Comparison of ENCODE assay signal across 9 cellular contexts in genomic region chr4:40200881-40201797, GRCh38. TPM values are rescaled to one million over a fixed set of nuclear protein-coding genes. Genes with fewer than 3 reads are reported as not detected.
DNase-seq lines count a peak whose midpoint lies in the region; ATAC-seq and TF ChIP-seq lines count a peak whose summit lies in the region.
"Had no signal": no experiment of that assay in that cellular context is flagged by ENCODE, and none has a peak within 500 bp of the region (broad histone marks: within the 10 kb centered on the region; RNA-seq: fewer than 3 reads in every experiment).

No MANE protein-coding gene starts in this region.

- H3K9ac ChIP-seq in Loucy (ENCODE audit: low read depth, low read length, poor library complexity, severe bottlenecking), result peak overlapping the region; percentile 96

- H3K4me1 Mint-ChIP-seq in activated CD4-positive, alpha-beta memory T cell treated with anti-CD3 and anti-CD28 coated beads, Interleukin-2, amount 10 ng/mL, durations not matched to agents 7 days and 5 days, result peaks cover 42% of the 10 kb centered on the region
- peaks cover 33 to 71% (median 55%) of the 10 kb centered on the region in 4 donors for H3K4me1 Mint-ChIP-seq in naive thymus-derived CD8-positive, alpha-beta T cell

- peaks cover 11% of the 10 kb centered on the region for H3K27me3 ChIP-seq in Loucy (ENCODE audit: insufficient read depth, low read length, poor library complexity, severe bottlenecking)
- H3K27me3 ChIP-seq: MG63 had no signal

- peaks cover 31% of the 10 kb centered on the region for H3K4me1 ChIP-seq in Loucy (ENCODE audit: insufficient read depth, low read length, poor library complexity, severe bottlenecking)

- peaks cover 36% of the 10 kb centered on the region for H3K36me3 ChIP-seq in Loucy (ENCODE audit: insufficient read depth, low read length)
- H3K36me3 ChIP-seq: MG63 had no signal

- H3K27me3 Mint-ChIP-seq in activated CD4-positive, alpha-beta memory T cell treated with anti-CD3 and anti-CD28 coated beads, Interleukin-2, amount 10 ng/mL, durations not matched to agents 7 days and 5 days, result no peaks in the 10 kb centered on the region
- H3K27me3 Mint-ChIP-seq in naive thymus-derived CD8-positive, alpha-beta T cell, result no peaks in the 10 kb centered on the region

- H3K4me3 Mint-ChIP-seq in activated CD4-positive, alpha-beta memory T cell treated with anti-CD3 and anti-CD28 coated beads, Interleukin-2, amount 10 ng/mL, durations not matched to agents 7 days and 5 days, result peak overlapping the region; percentile 97
- peak overlapping the region; percentile 94 to 100 (median 98) for H3K4me3 Mint-ChIP-seq in naive thymus-derived CD8-positive, alpha-beta T cell

- TF ChIP-seq CTCF in Loucy (conservative IDR thresholded peaks at IDR 0.05; ENCODE audit: low read length) (no peak), GM13976 (IDR thresholded peaks at IDR 0.05; ENCODE audit: borderline replicate concordance, control extremely low read depth, extremely low read depth, insufficient read depth, missing control alignments) (no peak)

- H3K4me3 ChIP-seq in GM08714 (ENCODE audit: low read length), result peak overlapping the region; percentile 93
- H3K4me3 ChIP-seq in Loucy (ENCODE audit: low read length, poor library complexity, severe bottlenecking), result peak overlapping the region; percentile 96
- H3K4me3 ChIP-seq: MG63 had no signal

- H3K4me2 ChIP-seq in Loucy (ENCODE audit: low read depth, low read length, poor library complexity, severe bottlenecking), result peak overlapping the region; percentile 96

- H3K79me2 ChIP-seq in Loucy (ENCODE audit: insufficient read depth, low read length), result peaks cover 100% of the 10 kb centered on the region

- peaks cover 88% of the 10 kb centered on the region for H3K36me3 Mint-ChIP-seq in activated CD4-positive, alpha-beta memory T cell treated with anti-CD3 and anti-CD28 coated beads, Interleukin-2, amount 10 ng/mL, durations not matched to agents 7 days and 5 days (ENCODE audit: low read depth)
- H3K36me3 Mint-ChIP-seq in naive thymus-derived CD8-positive, alpha-beta T cell, result peaks cover 34 to 77% (median 63%) of the 10 kb centered on the region in 3 donors

- H3K9me2 ChIP-seq in Loucy (replicated peaks; ENCODE audit: low read depth, low read length), result no peaks in the 10 kb centered on the region

- CTCF ChIA-PET in activated CD4-positive, alpha-beta memory T cell treated with anti-CD3 and anti-CD28 coated beads, Interleukin-2, amount 10 ng/mL, durations not matched to agents 7 days and 5 days (lab: Charles Lee), result interaction anchor here (0.7 to 2.8 kb wide), 11 partner anchors 10 to 145 kb away, joined by 4 to 20 read pairs (median 6); partner anchors contain the start of gene N4BP2

- H4K20me1 ChIP-seq in Loucy (ENCODE audit: insufficient read depth, low read length, poor library complexity, severe bottlenecking), result peaks cover 80% of the 10 kb centered on the region

- in situ Hi-C loops in GM13976 (cut with MboI; ENCODE audit: low sequenced_read_pairs, unreplicated experiment), result loop anchor here (25.0 kb wide), 1 partner anchor 111 kb away; no protein-coding TSS in a partner anchor

- H3K27ac Mint-ChIP-seq in activated CD4-positive, alpha-beta memory T cell treated with anti-CD3 and anti-CD28 coated beads, Interleukin-2, amount 10 ng/mL, durations not matched to agents 7 days and 5 days, result peak overlapping the region; percentile 99
- peak overlapping the region; percentile 94 to 100 (median 99) for H3K27ac Mint-ChIP-seq in naive thymus-derived CD8-positive, alpha-beta T cell

- H3F3A ChIP-seq in Loucy (ENCODE audit: low read depth), result peaks cover 24% of the 10 kb centered on the region

- no peaks in the 10 kb centered on the region for H3K9me3 Mint-ChIP-seq in activated CD4-positive, alpha-beta memory T cell treated with anti-CD3 and anti-CD28 coated beads, Interleukin-2, amount 10 ng/mL, durations not matched to agents 7 days and 5 days
- H3K9me3 Mint-ChIP-seq in naive thymus-derived CD8-positive, alpha-beta T cell, result peaks cover 0 to 5% (median 0%) of the 10 kb centered on the region in 9 donors

- no peak overlapping the region for H2AFZ ChIP-seq in Loucy (ENCODE audit: low read length)

- H3K9me3 ChIP-seq in Loucy (ENCODE audit: insufficient read depth, low read depth, low read length), result no peaks in the 10 kb centered on the region
- H3K9me3 ChIP-seq: MG63 had no signal

- no peak for ATAC-seq in naive thymus-derived CD8-positive, alpha-beta T cell
- ATAC-seq in GM18519 (IDR thresholded peaks at IDR 0.05; ENCODE audit: low FRiP score, unreplicated experiment), result no peak

- no peak for DNase-seq in activated CD4-positive, alpha-beta memory T cell treated with anti-CD3 and anti-CD28 coated beads, Interleukin-2, amount 10 ng/mL, durations not matched to agents 7 days and 5 days
- DNase-seq in naive thymus-derived CD8-positive, alpha-beta T cell, result peak in 3 of 10 donors; percentile 35 to 53 (median 50)
- DNase-seq in NCI-H1092 (lab: John Stamatoyannopoulos, UW) (no peak), GM13976 (ENCODE audit: low spot score) (no peak)
- no peak for DNase-seq in stimulated activated CD4-positive, alpha-beta T cell treated with anti-CD3 and anti-CD28 coated beads, Interleukin-4, amount 100 ng/mL, for 24 hours
- DNase-seq: MG63 had no signal

- POLR2A ChIA-PET in activated CD4-positive, alpha-beta memory T cell treated with anti-CD3 and anti-CD28 coated beads, Interleukin-2, amount 10 ng/mL, durations not matched to agents 7 days and 5 days (lab: Charles Lee), result interaction anchor here (1.2 to 15.0 kb wide), 24 partner anchors 4 to 847 kb away, joined by 3 to 403 read pairs (median 10); partner anchors contain the start of genes N4BP2 and RHOH
- POLR2A ChIA-PET in naive thymus-derived CD8-positive, alpha-beta T cell (lab: Charles Lee), result interaction anchor here (0.7 to 13.9 kb wide), 19 partner anchors 9 to 145 kb away, joined by 3 to 376 read pairs (median 32); partner anchors contain the start of gene N4BP2

RNA-seq across cellular contexts. Expression of gene RHOH, which starts 4.3 kb away (rescaled TPM):
- total RNA-seq in activated CD4-positive, alpha-beta memory T cell treated with anti-CD3 and anti-CD28 coated beads, Interleukin-2, amount 10 ng/mL, durations not matched to agents 7 days and 5 days, result 100 to 1,000 TPM; 125 to 126 TPM
- total RNA-seq in naive thymus-derived CD8-positive, alpha-beta T cell, result 100 to 1,000 TPM; 233 to 249 TPM
- 100 to 1,000 TPM; 328 to 416 (median 383) TPM for polyA plus RNA-seq in naive thymus-derived CD8-positive, alpha-beta T cell
